ENCODE assay signal across 10 cellular contexts in the genomic region with DNA sequence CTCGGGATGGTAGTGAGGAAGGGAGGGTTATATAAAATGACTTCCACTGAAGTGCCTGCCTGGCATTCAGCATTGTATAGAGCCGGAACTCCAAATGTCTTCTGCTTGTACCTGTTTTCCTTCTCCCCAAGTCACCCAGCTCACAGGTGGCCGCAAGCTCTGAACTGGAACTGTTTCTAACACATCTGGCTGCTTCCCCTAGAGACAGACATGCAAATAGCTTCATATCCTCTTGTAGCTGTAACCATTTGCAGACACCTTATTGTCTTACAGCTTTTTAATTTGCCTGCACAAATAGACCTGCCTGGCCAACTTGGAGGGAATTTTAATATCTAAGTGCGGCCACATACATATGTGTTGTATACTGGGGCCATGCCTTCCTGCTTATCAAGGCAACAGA.
DNase-seq lines count a peak whose midpoint lies in the region; ATAC-seq lines count a peak whose summit lies in the region.
"Had no signal": no experiment of that assay in that cellular context is flagged by ENCODE, and none has a peak within 500 bp of the region (broad histone marks: within the 10 kb centered on the region; RNA-seq: fewer than 3 reads in every experiment).

No MANE protein-coding gene starts in this region.

- peak; percentile 80 for ATAC-seq in HG02571 (IDR thresholded peaks at IDR 0.05; ENCODE audit: unreplicated experiment)
- ATAC-seq in HG03520 (IDR thresholded peaks at IDR 0.05; ENCODE audit: unreplicated experiment), result peak; percentile 79
- ATAC-seq: left lobe of liver had no signal

- DNase-seq in NCI-H2171 treated with DMSO at 0.1 percent for 48 hours (lab: John Stamatoyannopoulos, UW), result peak; percentile 56
- DNase-seq in NCI-H2171 (lab: John Stamatoyannopoulos, UW), result no peak
- peak; percentile 59 for DNase-seq in renal cortical epithelial cell (ENCODE audit: low read depth)
- DNase-seq in NCI-H69 (lab: John Stamatoyannopoulos, UW), result no peak
- no peak for DNase-seq in Ammon's horn (ENCODE audit: low spot score)
- DNase-seq in stimulated activated CD4-positive, alpha-beta T cell treated with anti-CD3 and anti-CD28 coated beads, Interleukin-4, amount 100 ng/mL, for 1 hour, result no peak
- DNase-seq: activated gamma-delta T cell treated with Interleukin-2 at 50 U/mL for 16 hours had no signal

Comparison
In these comparisons a context has a peak if more than half of its experiments do, and no peak if none do; other contexts are left out.
1. DNase-seq: peak in NCI-H2171 treated with DMSO at 0.1 percent for 48 hours (single experiment) and renal cortical epithelial cell (single experiment); none in NCI-H2171 (single experiment), NCI-H69 (single experiment), Ammon's horn (single experiment) and stimulated activated CD4-positive, alpha-beta T cell treated with anti-CD3 and anti-CD28 coated beads, Interleukin-4, amount 100 ng/mL, for 1 hour (single experiment).